ENCODE assay signal across 17 cellular contexts in genomic region chr11:112051768-112052167, GRCh38. TPM values are rescaled to one million over a fixed set of nuclear protein-coding genes. Genes with fewer than 3 reads are reported as not detected.
"Had no signal": no experiment of that assay in that cellular context is flagged by ENCODE, and none has a peak within 500 bp of the region (broad histone marks: within the 10 kb centered on the region; RNA-seq: fewer than 3 reads in every experiment).

No MANE protein-coding gene starts in this region.

- H3K27ac ChIP-seq: ascending aorta, gastrocnemius medialis, heart left ventricle, left ventricle myocardium inferior, psoas muscle, suprapubic skin had no signal

- H3K9me3 ChIP-seq: ascending aorta, gastrocnemius medialis, psoas muscle, suprapubic skin had no signal

- ATAC-seq: activated CD8-positive, alpha-beta T cell treated with anti-CD3 and anti-CD28 coated beads, Interleukin-2, amount 10 ng/mL, durations not matched to agents 7 days and 5 days; activated naive CD8-positive, alpha-beta T cell treated with anti-CD3 and anti-CD28 coated beads, Interleukin-2, amount 50 U/mL, for 24 hours; heart left ventricle; psoas muscle; right cardiac atrium; stimulated activated naive CD8-positive, alpha-beta T cell treated with anti-CD3 and anti-CD28 coated beads, Interleukin-15, amount 100 ng/mL, for 72 hours; WTC11 had no signal

- H3K27me3 ChIP-seq: ascending aorta, gastrocnemius medialis, heart left ventricle, suprapubic skin had no signal

- H3K4me1 ChIP-seq: psoas muscle had no signal

- DNase-seq: activated CD4-positive, alpha-beta T cell treated with anti-CD3 and anti-CD28 coated beads, Interleukin-2, amount 10 ng/mL, durations not matched to agents 7 days and 5 days; activated CD8-positive, alpha-beta T cell treated with anti-CD3 and anti-CD28 coated beads, Interleukin-2, amount 10 ng/mL, durations not matched to agents 7 days and 5 days; activated effector memory CD4-positive, alpha-beta T cell treated with Interleukin-2 at 50 U/mL for 16 hours; activated naive CD4-positive, alpha-beta T cell treated with anti-CD3 and anti-CD28 coated beads, Interleukin-2, amount 10 ng/mL, durations not matched to agents 7 days and 5 days; activated naive CD8-positive, alpha-beta T cell treated with anti-CD3 and anti-CD28 coated beads, Interleukin-2, amount 50 U/mL, for 24 hours; activated T-cell treated with anti-CD3 and anti-CD28 coated beads, Interleukin-2, amount 50 U/mL, for 24 hours; cortex of kidney; gastrocnemius medialis; heart left ventricle; left ventricle myocardium inferior; mammary epithelial cell; psoas muscle; right cardiac atrium; stimulated activated naive CD8-positive, alpha-beta T cell treated with anti-CD3 and anti-CD28 coated beads, Interleukin-15, amount 100 ng/mL, for 72 hours had no signal

- H3K4me3 ChIP-seq: ascending aorta, gastrocnemius medialis, heart left ventricle, left ventricle myocardium inferior, psoas muscle, suprapubic skin had no signal

RNA-seq across cellular contexts. Expression of gene PIH1D2, which starts 22.0 kb away (rescaled TPM):
- total RNA-seq: ascending aorta had no signal
